Comparison of ENCODE assay signal across 20 cellular contexts in the genomic region with DNA sequence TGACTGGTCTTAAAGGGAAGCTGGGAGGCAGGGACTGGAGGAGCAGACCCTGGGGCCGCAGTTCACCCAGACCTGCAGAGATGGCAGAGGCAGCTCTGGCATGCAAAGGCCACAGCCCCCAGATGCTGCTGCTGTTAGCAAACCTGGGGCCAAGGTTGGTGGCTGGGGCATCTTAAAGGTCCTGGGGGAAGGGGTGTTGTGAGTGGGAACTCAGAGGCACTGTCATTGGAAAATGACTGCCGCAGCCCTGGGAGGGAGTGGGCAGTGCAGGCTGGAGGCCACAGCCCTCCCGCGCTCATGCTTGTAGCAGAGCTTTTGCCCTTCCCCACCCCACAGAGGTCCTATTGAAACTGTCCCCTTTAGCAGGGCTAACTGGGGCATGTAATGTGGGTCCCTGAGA.
DNase-seq lines count a peak whose midpoint lies in the region; ATAC-seq, FAIRE-seq and TF ChIP-seq lines count a peak whose summit lies in the region.
"Had no signal": no experiment of that assay in that cellular context is flagged by ENCODE, and none has a peak within 500 bp of the region (broad histone marks: within the 10 kb centered on the region; RNA-seq: fewer than 3 reads in every experiment).

No MANE protein-coding gene starts in this region.

- no peak overlapping the region for H3K14ac ChIP-seq in neuronal stem cell (ENCODE audit: low read length)

- no peak overlapping the region for H3K4me3 ChIP-seq in right lobe of liver
- no peak overlapping the region for H3K4me3 ChIP-seq in HepG2 (replicated peaks in 1 of 3; ENCODE audit: insufficient read depth in 1 of 3, low read depth in 2 of 3, low read length in 3 of 3)
- no peak overlapping the region for H3K4me3 ChIP-seq in neuronal stem cell (ENCODE audit: low read length in 2 of 2)
- H3K4me3 ChIP-seq in stomach, result no peak overlapping the region
- H3K4me3 ChIP-seq: GM23338, HAP-1 had no signal

- H3K9me3 ChIP-seq in right lobe of liver (peaks cover 0 to 12% (median 0%) of the 10 kb centered on the region in 4 donors), HepG2 (ENCODE audit: low read length) (peaks cover 21% of the 10 kb centered on the region), neuronal stem cell (replicated peaks in 1 of 2; ENCODE audit: control insufficient read depth in 2 of 2, insufficient read depth in 1 of 2, low read depth in 1 of 2, low read length in 2 of 2) (peaks cover 0 to 20% of the 10 kb centered on the region in 2 donors), stomach (peaks cover 0 to 17% (median 15%) of the 10 kb centered on the region in 4 donors)

- POLR2A ChIA-PET in HepG2 (lab: Yijun Ruan, JAX), result no interaction called here

- H3K36me3 ChIP-seq in right lobe of liver, result no peaks in the 10 kb centered on the region
- H3K36me3 ChIP-seq in HepG2 (replicated peaks in 1 of 2; ENCODE audit: control insufficient read depth in 1 of 2, insufficient read depth in 2 of 2, low read length in 2 of 2), result 0 out of 5 replicates have a peak, but pooled peaks cover 0 to 1% of the 10 kb centered on the region in 2 experiments
- H3K36me3 ChIP-seq in neuronal stem cell (replicated peaks in 1 of 2; ENCODE audit: control insufficient read depth in 2 of 2, insufficient read depth in 2 of 2, low read length in 2 of 2), result no peaks in the 10 kb centered on the region
- H3K36me3 ChIP-seq in stomach, result no peaks in the 10 kb centered on the region
- H3K36me3 ChIP-seq: HAP-1 had no signal

- no peak overlapping the region for H3K4ac ChIP-seq in neuronal stem cell (ENCODE audit: low read length)

- no peak for TF ChIP-seq RAD21 in HepG2 (CRISPR knock-in tag; IDR thresholded peaks at IDR 0.05)

- TF ChIP-seq CTCF in right lobe of liver (IDR thresholded peaks at IDR 0.05) (no peak), HepG2 (CRISPR knock-in tag; IDR thresholded peaks at IDR 0.05) (no peak), stomach (IDR thresholded peaks at IDR 0.05) (no peak)

- no peak overlapping the region for H3K9ac ChIP-seq in HepG2 (ENCODE audit: insufficient read depth, low read depth, low read length)
- H3K9ac ChIP-seq in neuronal stem cell (ENCODE audit: low read depth, low read length, poor library complexity), result no peak overlapping the region

- intact Hi-C loops in right lobe of liver (cut with DNase I), result no loop called here
- intact Hi-C loops in HepG2 (cut with micrococcal nuclease; ENCODE audit: unreplicated experiment), result no loop called here
- intact Hi-C loops in stomach (cut with DNase I; ENCODE audit: low total_unique reads), result no loop called here

- no peak overlapping the region for H4K8ac ChIP-seq in neuronal stem cell (ENCODE audit: low read depth, low read length)

- DNase-seq in right lobe of liver (peak in 2 of 3 donors; percentile 8 to 34), HepG2 (ENCODE audit: low spot score) (no peak), neuronal stem cell (ENCODE audit: low spot score) (no peak), stomach (no peak), NCI-H1436 (lab: John Stamatoyannopoulos, UW) (no peak), SK-N-DZ (ENCODE audit: low spot score) (no peak)
- DNase-seq: CD4-positive, alpha-beta memory T cell; COR-L47; DMS153; DMS79 treated with DMSO at 0.1 percent for 48 hours; EL; GDM1 had no signal

- H2AK5ac ChIP-seq in neuronal stem cell (ENCODE audit: low read depth, low read length), result peak overlapping the region; percentile 6

- no peaks in the 10 kb centered on the region for H3K79me2 ChIP-seq in HepG2 (ENCODE audit: insufficient read depth, low read length)

- H3K27ac ChIP-seq in right lobe of liver, result no peak overlapping the region
- H3K27ac ChIP-seq in HepG2 (ENCODE audit: extremely low read length, insufficient read depth, low read length), result no peak overlapping the region
- peak overlapping the region; percentile 60 for H3K27ac ChIP-seq in cingulate gyrus (ENCODE audit: low read depth, low read length)
- H3K27ac ChIP-seq in neuronal stem cell (replicated peaks; ENCODE audit: low read length), result no peak overlapping the region
- no peak overlapping the region for H3K27ac ChIP-seq in stomach
- H3K27ac ChIP-seq: C4-2B had no signal

- CTCF ChIA-PET in HepG2 (lab: Yijun Ruan, JAX; ENCODE audit: low intra/inter-chr PET ratio, low total read pairs), result no interaction called here

- no peak for TF ChIP-seq EP300 in HepG2 (IDR thresholded peaks at IDR 0.05; ENCODE audit: low read depth in 2 of 2, low read length in 2 of 2)
- TF ChIP-seq EP300 in HepG2 (CRISPR knock-in tag; IDR thresholded peaks at IDR 0.05; ENCODE audit: borderline replicate concordance), result no peak
- no peak for TF ChIP-seq EP300 in stomach (IDR thresholded peaks at IDR 0.05)

- peak overlapping the region; percentile 4 for H2BK5ac ChIP-seq in neuronal stem cell (ENCODE audit: low read length)

- H2AFZ ChIP-seq in HepG2 (ENCODE audit: low read length), result no peak overlapping the region
- no peak overlapping the region for H2AFZ ChIP-seq in neuronal stem cell (ENCODE audit: low read length)
- H2AFZ ChIP-seq: GM23338 had no signal

- no TSS peak for BruUV-seq in HepG2 (replicated peaks; lab: Mats Ljungman, UMichigan)

- no peak overlapping the region for H2BK15ac ChIP-seq in neuronal stem cell (ENCODE audit: low read length)

- H2BK120ac ChIP-seq in neuronal stem cell (ENCODE audit: low read depth, low read length), result no peak overlapping the region

- peak overlapping the region; percentile 57 for H3K18ac ChIP-seq in neuronal stem cell (ENCODE audit: low read length)

- H3K27me3 ChIP-seq in right lobe of liver, result no peaks in the 10 kb centered on the region
- H3K27me3 ChIP-seq in HepG2 (ENCODE audit: control insufficient read depth in 1 of 2, insufficient read depth in 2 of 2, low read length in 2 of 2), result no peaks in the 10 kb centered on the region
- no peaks in the 10 kb centered on the region for H3K27me3 ChIP-seq in neuronal stem cell (ENCODE audit: control insufficient read depth in 3 of 3, insufficient read depth in 3 of 3, low read depth in 1 of 3, low read length in 3 of 3)
- peaks cover 0 to 7% (median 0%) of the 10 kb centered on the region in 3 donors for H3K27me3 ChIP-seq in stomach

- 83% methylated on average over 1 of the region's 4 CpGs for WGBS in right lobe of liver (ENCODE audit: insufficient coverage, low coverage, low lambda C conversion rate, missing lambda C conversion rate)
- 87% methylated on average over 3 of the region's 4 CpGs for WGBS in HepG2 (ENCODE audit: low lambda C conversion rate)
- no CpG with 5 or more reads among the region's 4 CpGs for WGBS in neuronal stem cell (ENCODE audit: extremely low coverage in 2 of 2, insufficient read length in 2 of 2, insufficient replicate concordance in 1 of 2), 2 donors
- WGBS in stomach, 5 donors, result 94 to 100% (median 98%) methylated on average over 4 of the region's 4 CpGs

- H3K4me1 ChIP-seq in right lobe of liver (no peaks in the 10 kb centered on the region), HepG2 (ENCODE audit: insufficient read depth, low read length) (no peaks in the 10 kb centered on the region), neuronal stem cell (ENCODE audit: control insufficient read depth in 2 of 2, insufficient read depth in 1 of 2, low read depth in 1 of 2, low read length in 2 of 2) (peaks cover 0 to 15% of the 10 kb centered on the region in 2 donors), stomach (no peaks in the 10 kb centered on the region)
- H3K4me1 ChIP-seq: HAP-1 had no signal

- no peaks in the 10 kb centered on the region for H3K79me1 ChIP-seq in neuronal stem cell (ENCODE audit: low read depth, low read length)

- H3K23ac ChIP-seq in neuronal stem cell (ENCODE audit: low read depth, low read length, poor library complexity), result no peak overlapping the region

- no peak overlapping the region for H2BK12ac ChIP-seq in neuronal stem cell (ENCODE audit: low read length)

- TF ChIP-seq POLR2A in right lobe of liver (IDR thresholded peaks at IDR 0.05), result no peak
- no peak for TF ChIP-seq POLR2A in HepG2 (IDR thresholded peaks at IDR 0.05; ENCODE audit: insufficient read depth in 1 of 2, low read depth in 2 of 2, low read length in 2 of 2)
- TF ChIP-seq POLR2A in stomach (IDR thresholded peaks at IDR 0.05), result no peak

- no peak overlapping the region for H4K91ac ChIP-seq in neuronal stem cell (ENCODE audit: low read depth, low read length, poor library complexity)

- FAIRE-seq in HepG2 (lab: Jason Lieb, UNC), result no peak
- FAIRE-seq: A204.1, D721Med, GM12892, HTR-8/SVneo had no signal

- ATAC-seq in right lobe of liver (no peak), HepG2 (no peak)

- in situ Hi-C loops in HepG2 (cut with HindIII; ENCODE audit: extremely low pct_ligation_motif_present, low pct_unique_long_range_greater_than_20kb), result no loop called here

- H4K20me1 ChIP-seq in HepG2 (ENCODE audit: insufficient read depth, low read length), result 0 out of 2 replicates have a peak, but pooled peaks cover 9% of the 10 kb centered on the region

- H3K4me2 ChIP-seq in HepG2 (ENCODE audit: low read depth, low read length) (no peak overlapping the region), neuronal stem cell (ENCODE audit: insufficient read depth, low read length, poor library complexity, severe bottlenecking) (no peak overlapping the region)
- H3K4me2 ChIP-seq: GM23338 had no signal

TF ChIP-seq in HepG2, 621 proteins besides CTCF, POLR2A, EP300 and RAD21 (continues in another document):
- TF ChIP-seq, protein P1, sequence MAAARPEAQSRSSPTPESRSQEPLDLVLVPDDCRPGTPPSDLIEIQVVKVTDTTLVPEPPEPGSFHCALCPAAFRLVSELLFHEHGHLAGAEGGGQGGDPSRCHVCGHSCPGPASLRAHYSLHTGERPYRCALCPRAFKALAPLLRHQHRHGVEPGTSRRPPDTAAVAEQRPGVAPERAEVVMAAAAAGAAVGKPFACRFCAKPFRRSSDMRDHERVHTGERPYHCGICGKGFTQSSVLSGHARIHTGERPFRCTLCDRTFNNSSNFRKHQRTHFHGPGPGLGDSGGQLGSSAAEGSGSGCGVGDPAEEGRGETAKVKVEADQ (CRISPR knock-in tag; IDR thresholded peaks at IDR 0.05; ENCODE audit: borderline replicate concordance), result no peak
- TF ChIP-seq, protein P2, sequence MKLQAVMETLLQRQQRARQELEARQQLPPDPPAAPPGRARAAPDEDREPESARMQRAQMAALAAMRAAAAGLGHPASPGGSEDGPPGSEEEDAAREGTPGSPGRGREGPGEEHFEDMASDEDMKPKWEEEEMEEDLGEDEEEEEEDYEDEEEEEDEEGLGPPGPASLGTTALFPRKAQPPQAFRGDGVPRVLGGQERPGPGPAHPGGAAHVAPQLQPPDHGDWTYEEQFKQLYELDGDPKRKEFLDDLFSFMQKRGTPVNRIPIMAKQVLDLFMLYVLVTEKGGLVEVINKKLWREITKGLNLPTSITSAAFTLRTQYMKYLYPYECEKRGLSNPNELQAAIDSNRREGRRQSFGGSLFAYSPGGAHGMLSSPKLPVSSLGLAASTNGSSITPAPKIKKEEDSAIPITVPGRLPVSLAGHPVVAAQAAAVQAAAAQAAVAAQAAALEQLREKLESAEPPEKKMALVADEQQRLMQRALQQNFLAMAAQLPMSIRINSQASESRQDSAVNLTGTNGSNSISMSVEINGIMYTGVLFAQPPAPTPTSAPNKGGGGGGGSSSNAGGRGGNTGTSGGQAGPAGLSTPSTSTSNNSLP (IDR thresholded peaks at IDR 0.05; ENCODE audit: low read depth, low read length), result no peak
- no peak for TF ChIP-seq NCOR1 (IDR thresholded peaks at IDR 0.05; ENCODE audit: borderline replicate concordance, low read length)

Comparison
In these comparisons a context has a peak if more than half of its experiments do, and no peak if none do; other contexts are left out.
1. DNase-seq: peak in right lobe of liver (2 of 3); none in HepG2 (single experiment), neuronal stem cell (single experiment), stomach (single experiment), NCI-H1436 (single experiment) and SK-N-DZ (single experiment).